ENCODE assay signal across 8 cellular contexts in genomic region chr13:77918391-77919261, GRCh38. TPM values are rescaled to one million over a fixed set of nuclear protein-coding genes. Genes with fewer than 3 reads are reported as not detected.
A peak's percentile ranks its signal among the peaks of the same experiment; 100 is the strongest.
DNase-seq lines count a peak whose midpoint lies in the region; ATAC-seq and TF ChIP-seq lines count a peak whose summit lies in the region.

TSS of gene EDNRB (minus strand) at chr13:77918831. CDS start at chr13:77918573, 258 bp downstream.

- H3K4me3 ChIP-seq in SJCRH30, result peak within 1 kb of the TSS; percentile 50
- H3K4me3 ChIP-seq in fibroblast of lung (replicated peaks in 1 of 4; ENCODE audit: control extremely low read depth in 1 of 4, insufficient read depth in 1 of 4, low read depth in 3 of 4, low read length in 4 of 4), result peak within 1 kb of the TSS; percentile 59 to 76 (median 64)
- peak within 1 kb of the TSS; percentile 57 to 75 for H3K4me3 ChIP-seq in mucosa of rectum (ENCODE audit: low read length in 2 of 2)
- peak within 1 kb of the TSS; percentile 58 for H3K4me3 ChIP-seq in urinary bladder (ENCODE audit: low read depth, low read length)

- no peaks in the 10 kb centered on the region for H3K79me2 ChIP-seq in fibroblast of lung (ENCODE audit: control insufficient read depth, insufficient read depth, low read length)

- H3K36me3 Mint-ChIP-seq in activated CD8-positive, alpha-beta memory T cell treated with anti-CD3 and anti-CD28 coated beads, Interleukin-2, amount 10 ng/mL, durations not matched to agents 7 days and 5 days, result no peaks in the 10 kb centered on the region

- H3K9ac ChIP-seq in fibroblast of lung (ENCODE audit: insufficient read depth, low read length), result peak within 1 kb of the TSS; percentile 39
- peak within 1 kb of the TSS; percentile 21 to 42 for H3K9ac ChIP-seq in mucosa of rectum (ENCODE audit: low read depth in 1 of 2, low read length in 2 of 2)

- H3K4me1 ChIP-seq in SJCRH30 (no peaks in the 10 kb centered on the region), fibroblast of lung (ENCODE audit: control insufficient read depth, extremely low read depth, insufficient read depth, low read length) (peaks cover 7% of the 10 kb centered on the region), mucosa of rectum (ENCODE audit: control insufficient read depth in 2 of 2, insufficient read depth in 2 of 2, low read length in 2 of 2) (peaks cover 0 to 5% of the 10 kb centered on the region in 2 donors), urinary bladder (ENCODE audit: insufficient read depth) (no peaks in the 10 kb centered on the region)

- peak in 1 of 2 donors; percentile 24 for TF ChIP-seq CTCF in fibroblast of lung (conservative IDR thresholded peaks at IDR 0.05 in 1 of 2, IDR thresholded peaks at IDR 0.05 in 1 of 2; ENCODE audit: low read depth in 1 of 2, low read length in 2 of 2)

- no peaks in the 10 kb centered on the region for H3K9me3 Mint-ChIP-seq in activated CD8-positive, alpha-beta memory T cell treated with anti-CD3 and anti-CD28 coated beads, Interleukin-2, amount 10 ng/mL, durations not matched to agents 7 days and 5 days (ENCODE audit: low read depth)

- H3K36me3 ChIP-seq in SJCRH30 (no peaks in the 10 kb centered on the region), fibroblast of lung (ENCODE audit: control insufficient read depth, insufficient read depth, low read length) (no peaks in the 10 kb centered on the region), mucosa of rectum (ENCODE audit: control insufficient read depth in 2 of 2, insufficient read depth in 2 of 2, low read length in 2 of 2) (no peaks in the 10 kb centered on the region), urinary bladder (ENCODE audit: insufficient read depth) (no peaks in the 10 kb centered on the region)

- H3K4me3 Mint-ChIP-seq in activated CD8-positive, alpha-beta memory T cell treated with anti-CD3 and anti-CD28 coated beads, Interleukin-2, amount 10 ng/mL, durations not matched to agents 7 days and 5 days, result no peak within 1 kb of the TSS

- H4K20me1 ChIP-seq in fibroblast of lung (ENCODE audit: control insufficient read depth, extremely low read depth, insufficient read depth, low read length), result no peaks in the 10 kb centered on the region

- no peak for DNase-seq in activated CD8-positive, alpha-beta memory T cell treated with anti-CD3 and anti-CD28 coated beads, Interleukin-2, amount 10 ng/mL, durations not matched to agents 7 days and 5 days
- no peak for DNase-seq in activated CD8-positive, alpha-beta memory T cell treated with anti-CD3 and anti-CD28 coated beads for 24 hours
- DNase-seq in SJCRH30, result peak; percentile 17 to 40
- peak; percentile 38 to 39 for DNase-seq in fibroblast of lung (ENCODE audit: low read depth in 2 of 2)
- no peak for DNase-seq in effector CD8-positive, alpha-beta T cell (lab: John Stamatoyannopoulos, UW)

- no peak within 1 kb of the TSS for H3K27ac Mint-ChIP-seq in activated CD8-positive, alpha-beta memory T cell treated with anti-CD3 and anti-CD28 coated beads, Interleukin-2, amount 10 ng/mL, durations not matched to agents 7 days and 5 days

- CTCF ChIA-PET in activated CD8-positive, alpha-beta memory T cell treated with anti-CD3 and anti-CD28 coated beads, Interleukin-2, amount 10 ng/mL, durations not matched to agents 7 days and 5 days (lab: Charles Lee), result interaction anchor here (1.7 kb wide), 2 partner anchors 12 to 203 kb away, joined by 4 to 5 read pairs; no protein-coding TSS in a partner anchor

- H3K4me1 Mint-ChIP-seq in activated CD8-positive, alpha-beta memory T cell treated with anti-CD3 and anti-CD28 coated beads, Interleukin-2, amount 10 ng/mL, durations not matched to agents 7 days and 5 days, result peaks cover 3% of the 10 kb centered on the region

- peak within 1 kb of the TSS; percentile 78 for H2AFZ ChIP-seq in fibroblast of lung (ENCODE audit: low read length)

- H3K27me3 ChIP-seq in SJCRH30 (no peaks in the 10 kb centered on the region), fibroblast of lung (ENCODE audit: control insufficient read depth, insufficient read depth, low read length) (no peaks in the 10 kb centered on the region), mucosa of rectum (ENCODE audit: control insufficient read depth in 2 of 2, insufficient read depth in 2 of 2, low read length in 2 of 2) (no peaks in the 10 kb centered on the region)

- ATAC-seq in activated CD8-positive, alpha-beta memory T cell treated with anti-CD3 and anti-CD28 coated beads, Interleukin-2, amount 10 ng/mL, durations not matched to agents 7 days and 5 days, result peak; percentile 12
- ATAC-seq in GM19328 (IDR thresholded peaks at IDR 0.05; ENCODE audit: unreplicated experiment), result no peak

- H3K9me3 ChIP-seq in SJCRH30 (replicated peaks), result no peaks in the 10 kb centered on the region
- no peaks in the 10 kb centered on the region for H3K9me3 ChIP-seq in fibroblast of lung (ENCODE audit: control insufficient read depth, insufficient read depth, low read depth, low read length)
- no peaks in the 10 kb centered on the region for H3K9me3 ChIP-seq in mucosa of rectum (ENCODE audit: control insufficient read depth in 2 of 2, low read length in 2 of 2)

- WGBS in urinary bladder, result under 1% methylated on average over 61 of the region's 61 CpGs

- no peak within 1 kb of the TSS for H3K27ac ChIP-seq in SJCRH30
- no peak within 1 kb of the TSS for H3K27ac ChIP-seq in fibroblast of lung (ENCODE audit: insufficient read depth, low read length)
- H3K27ac ChIP-seq in mucosa of rectum (ENCODE audit: low read depth in 2 of 2, low read length in 2 of 2), result peak within 1 kb of the TSS; percentile 60
- peak within 1 kb of the TSS; percentile 25 for H3K27ac ChIP-seq in urinary bladder (ENCODE audit: low read depth)

- H3K4me2 ChIP-seq in fibroblast of lung (ENCODE audit: extremely low read depth, insufficient read depth, low read length), result peak within 1 kb of the TSS; percentile 88

- H3K27me3 Mint-ChIP-seq in activated CD8-positive, alpha-beta memory T cell treated with anti-CD3 and anti-CD28 coated beads, Interleukin-2, amount 10 ng/mL, durations not matched to agents 7 days and 5 days, result peaks cover 26% of the 10 kb centered on the region

RNA-seq across cellular contexts. Expression of gene EDNRB, which starts in this region (rescaled TPM):
- total RNA-seq in activated CD8-positive, alpha-beta memory T cell treated with anti-CD3 and anti-CD28 coated beads, Interleukin-2, amount 10 ng/mL, durations not matched to agents 7 days and 5 days, result not detected
- total RNA-seq in SJCRH30 (2014; rRNA removed; shearing (Covaris generic)), result 0.12 and 0.15 TPM in 2 replicates
- total RNA-seq in fibroblast of lung (0.99 and 1.3 TPM in 2 replicates), urinary bladder (110 TPM)
- polyA plus RNA-seq in fibroblast of lung (1.1 and 2.6 TPM in 2 replicates), urinary bladder (28.2 TPM)
- 1.1 and 3.0 TPM in 2 replicates for polyA plus RNA-seq in fibroblast of lung (2012)
- 2.5 TPM in 1 of 2 replicates, not detected in the other for polyA minus RNA-seq in fibroblast of lung (ENCODE audit: low replicate concordance)

Comparison
In these comparisons a context has a peak if more than half of its experiments do, and no peak if none do; other contexts are left out.
1. RNA of gene EDNRB (total RNA-seq): 110 TPM in urinary bladder (single experiment); 0.99 to 1.3 TPM in fibroblast of lung, 0.12 to 0.15 TPM in SJCRH30 and not detected in activated CD8-positive, alpha-beta memory T cell treated with anti-CD3 and anti-CD28 coated beads, Interleukin-2, amount 10 ng/mL, durations not matched to agents 7 days and 5 days; every median in the first group is over 10 times any median in the second.
2. Peak in ATAC-seq in activated CD8-positive, alpha-beta memory T cell treated with anti-CD3 and anti-CD28 coated beads, Interleukin-2, amount 10 ng/mL, durations not matched to agents 7 days and 5 days; RNA of the gene not detected or under 1 TPM.
3. Peak in DNase-seq and H3K4me3 ChIP-seq in SJCRH30; RNA of the gene not detected or under 1 TPM.
4. DNase-seq: peak in fibroblast of lung (2 of 2); none in activated CD8-positive, alpha-beta memory T cell treated with anti-CD3 and anti-CD28 coated beads, Interleukin-2, amount 10 ng/mL, durations not matched to agents 7 days and 5 days (single experiment), activated CD8-positive, alpha-beta memory T cell treated with anti-CD3 and anti-CD28 coated beads for 24 hours (single experiment) and effector CD8-positive, alpha-beta T cell (single experiment).
5. H3K27ac ChIP-seq: peak in mucosa of rectum (2 of 2) and urinary bladder (single experiment); none in SJCRH30 (single experiment) and fibroblast of lung (single experiment).
6. Peak in every context shown above with its lines, with median percentiles within 50 percentile points of each other: H3K4me3 ChIP-seq.